16 cellular contexts compared by ENCODE assay signal in the genomic region with DNA sequence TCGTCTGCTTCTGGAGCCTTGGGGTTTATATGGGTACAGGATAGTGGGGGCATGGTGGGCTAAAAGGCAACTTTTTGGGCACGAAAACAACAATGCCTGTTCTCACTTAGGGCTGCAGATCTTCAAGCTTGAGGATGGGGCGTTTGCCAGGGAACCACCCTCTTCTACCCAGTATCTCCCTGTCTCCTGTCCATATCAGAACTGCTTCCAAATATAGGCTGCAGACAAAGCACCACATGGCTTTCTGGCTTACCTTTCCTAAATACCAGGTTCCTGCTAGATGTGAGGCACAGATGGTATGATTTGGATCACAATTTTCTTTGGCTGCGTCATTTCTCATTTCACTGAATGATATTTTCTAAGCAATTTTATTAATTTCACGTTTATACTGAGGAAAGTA.
DNase-seq lines count a peak whose midpoint lies in the region; FAIRE-seq and TF ChIP-seq lines count a peak whose summit lies in the region.
"Had no signal": no experiment of that assay in that cellular context is flagged by ENCODE, and none has a peak within 500 bp of the region (broad histone marks: within the 10 kb centered on the region; RNA-seq: fewer than 3 reads in every experiment).

No MANE protein-coding gene starts in this region.

- TF ChIP-seq POLR2A in GM12891 (IDR thresholded peaks at IDR 0.05; ENCODE audit: low read depth, low read length): no peak

- no peak for FAIRE-seq in GM12891 (lab: Jason Lieb, UNC)
- FAIRE-seq: A549, D721Med had no signal

- in situ Hi-C loops in G401 (cut with HindIII; ENCODE audit: low sequenced_read_pairs): no loop called here
- in situ Hi-C loops in GM13976 (cut with MboI; ENCODE audit: low sequenced_read_pairs, unreplicated experiment): no loop called here

- H3K9me3 ChIP-seq in right atrium auricular region: no peaks in the 10 kb centered on the region
- H3K9me3 ChIP-seq: A549 had no signal

- peak overlapping the region; percentile 13 to 34 for H3K4me3 ChIP-seq in right atrium auricular region
- H3K4me3 ChIP-seq: A549 had no signal

- peaks cover 0 to 6% of the 10 kb centered on the region in 2 donors for H3K4me1 ChIP-seq in right atrium auricular region
- H3K4me1 ChIP-seq: A549 had no signal

- DNase-seq in Ammon's horn (ENCODE audit: low spot score) (peak; percentile 24), G401 (ENCODE audit: low spot score) (peak; percentile 98), cerebellar cortex (ENCODE audit: low spot score) (peak; percentile 98), right atrium auricular region (ENCODE audit: low spot score) (no peak), GM13976 (ENCODE audit: low spot score) (no peak), NCI-H2107 (lab: John Stamatoyannopoulos, UW) (no peak), GM12891 (ENCODE audit: insufficient read length, low spot score) (no peak)
- DNase-seq: CD8-positive, alpha-beta T cell; COR-L47; DMS153; DMS79 treated with DMSO at 0.1 percent for 48 hours; EL; GDM1; H7 had no signal

- no peak for TF ChIP-seq CTCF in right atrium auricular region (IDR thresholded peaks at IDR 0.05)
- TF ChIP-seq CTCF in GM13976 (IDR thresholded peaks at IDR 0.05; ENCODE audit: borderline replicate concordance, control extremely low read depth, extremely low read depth, insufficient read depth, missing control alignments): no peak

- no peaks in the 10 kb centered on the region for H3K27me3 ChIP-seq in right atrium auricular region

- no peaks in the 10 kb centered on the region for H3K36me3 ChIP-seq in right atrium auricular region

- H3K27ac ChIP-seq in right atrium auricular region: peak overlapping the region in 1 of 2 donors; percentile 32
- H3K27ac ChIP-seq: A549 had no signal

TF ChIP-seq in GM12891, 5 proteins besides CTCF, POLR2A, EP300 and RAD21:
- no peak for TF ChIP-seq POU2F2 (IDR thresholded peaks at IDR 0.05; ENCODE audit: low read depth, low read length)
- TF ChIP-seq PAX5 (IDR thresholded peaks at IDR 0.05; ENCODE audit: insufficient read depth, low read length, severe bottlenecking): no peak
- TF ChIP-seq POLR2AphosphoS5 (IDR thresholded peaks at IDR 0.05; ENCODE audit: low read depth, low read length): no peak
- TF ChIP-seq SPI1 (IDR thresholded peaks at IDR 0.05; ENCODE audit: low read depth, low read length): no peak
- TF ChIP-seq TAF1 (IDR thresholded peaks at IDR 0.05; ENCODE audit: low read depth, low read length): no peak

Comparison
In these comparisons a context has a peak if more than half of its experiments do, and no peak if none do; other contexts are left out.
1. DNase-seq: peak in Ammon's horn (single experiment), G401 (single experiment) and cerebellar cortex (single experiment); none in right atrium auricular region (single experiment), GM13976 (single experiment), NCI-H2107 (single experiment) and GM12891 (single experiment).